ENCODE assay signal across 8 cellular contexts in the genomic region with DNA sequence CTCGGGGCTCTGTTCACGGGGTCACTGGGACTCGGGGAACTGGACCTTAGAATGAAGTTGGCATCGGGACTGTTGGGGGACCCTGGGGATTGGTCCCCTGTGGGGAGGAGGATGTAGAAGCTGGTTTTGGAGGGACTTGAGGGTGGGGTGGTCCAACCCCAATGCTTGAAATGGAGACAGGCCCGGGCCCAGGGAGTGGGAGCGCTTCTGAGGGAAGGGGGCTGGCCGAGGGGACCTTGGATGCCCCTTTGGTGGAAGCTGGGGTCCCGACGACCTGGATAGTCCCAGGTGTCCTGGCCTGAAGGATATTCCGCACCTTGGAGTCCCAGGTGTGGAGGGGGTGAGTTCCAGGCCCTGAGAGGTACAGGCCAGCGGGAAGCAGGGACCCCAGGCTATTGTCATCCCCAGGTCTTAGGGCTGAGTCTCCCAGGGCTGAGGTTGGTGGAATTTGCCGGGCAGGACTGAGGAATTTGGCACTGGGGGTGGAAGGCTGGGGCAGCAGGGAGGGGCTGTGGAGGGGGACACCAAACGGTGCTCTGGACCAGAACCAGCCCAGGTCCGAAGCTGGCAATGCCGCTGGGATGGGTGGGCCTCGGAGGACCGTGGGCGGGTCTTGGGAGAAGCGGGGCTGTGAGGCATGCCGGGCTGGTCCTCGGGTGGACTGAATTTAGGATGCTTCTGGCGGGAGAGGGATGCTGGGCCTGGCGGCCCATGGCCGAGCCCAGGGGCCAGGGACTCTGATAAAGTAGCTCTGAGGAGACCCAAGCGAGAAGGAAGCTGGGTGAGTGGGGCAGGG. TPM values are rescaled to one million over a fixed set of nuclear protein-coding genes. Genes with fewer than 3 reads are reported as not detected.
DNase-seq lines count a peak whose midpoint lies in the region; ATAC-seq and TF ChIP-seq lines count a peak whose summit lies in the region.

No MANE protein-coding gene starts in this region.

- no peaks in the 10 kb centered on the region for H3K9me3 Mint-ChIP-seq in activated T-cell treated with anti-CD3 and anti-CD28 coated beads, Interleukin-2, amount 50 U/mL, for 24 hours
- H3K9me3 Mint-ChIP-seq in WTC11, result no peaks in the 10 kb centered on the region; the same call in 1 of the 2 replicates
- H3K9me3 Mint-ChIP-seq in glutamatergic neuron (ENCODE audit: unreplicated experiment), result peaks cover 6% of the 10 kb centered on the region

- peaks cover 0 to 31% (median 22%) of the 10 kb centered on the region in 5 donors for H3K4me1 ChIP-seq in subcutaneous abdominal adipose tissue (ENCODE audit: control insufficient read depth in 5 of 5, insufficient read depth in 5 of 5, low read length in 5 of 5)
- H3K4me1 ChIP-seq in aorta (ENCODE audit: control insufficient read depth in 1 of 2, insufficient read depth in 2 of 2, low read length in 2 of 2), result peaks cover 0 to 2% of the 10 kb centered on the region in 2 donors

- 19 to 20% methylated on average over 25 of the region's 25 CpGs for WGBS in aorta, 2 donors

- no peak overlapping the region for H3K4me3 Mint-ChIP-seq in activated T-cell treated with anti-CD3 and anti-CD28 coated beads, Interleukin-2, amount 50 U/mL, for 24 hours
- peak overlapping the region; percentile 85 for H3K4me3 Mint-ChIP-seq in WTC11
- peak overlapping the region; percentile 94 for H3K4me3 Mint-ChIP-seq in glutamatergic neuron (ENCODE audit: unreplicated experiment)

- peak overlapping the region in 3 of 5 donors; percentile 30 to 68 (median 37) for H3K9ac ChIP-seq in subcutaneous abdominal adipose tissue (ENCODE audit: low read length in 5 of 5)

- ATAC-seq in WTC11 (no peak), aorta (ENCODE audit: low FRiP score) (no peak)

- POLR2A ChIA-PET in WTC11 (lab: Charles Lee), result interaction anchor here (0.6 to 1.2 kb wide), 3 partner anchors 17 to 110 kb away, joined by 3 read pairs; a partner anchor contains a TSS

- H3K27me3 Mint-ChIP-seq in activated T-cell treated with anti-CD3 and anti-CD28 coated beads, Interleukin-2, amount 50 U/mL, for 24 hours, result no peaks in the 10 kb centered on the region
- H3K27me3 Mint-ChIP-seq in WTC11 (ENCODE audit: low read depth) (no peaks in the 10 kb centered on the region), glutamatergic neuron (ENCODE audit: unreplicated experiment) (peaks cover 5% of the 10 kb centered on the region)

- H3K36me3 Mint-ChIP-seq in activated T-cell treated with anti-CD3 and anti-CD28 coated beads, Interleukin-2, amount 50 U/mL, for 24 hours (ENCODE audit: low read depth), result peaks cover 28% of the 10 kb centered on the region
- H3K36me3 Mint-ChIP-seq in WTC11, result peaks cover 18% of the 10 kb centered on the region
- H3K36me3 Mint-ChIP-seq in glutamatergic neuron (ENCODE audit: unreplicated experiment), result no peaks in the 10 kb centered on the region

- H3K36me3 ChIP-seq in subcutaneous abdominal adipose tissue (ENCODE audit: control insufficient read depth in 5 of 5, insufficient read depth in 5 of 5, low read length in 5 of 5) (peaks cover 3 to 34% (median 22%) of the 10 kb centered on the region in 5 donors), aorta (ENCODE audit: control insufficient read depth in 1 of 2, insufficient read depth in 2 of 2, low read length in 1 of 2) (peaks cover 0 to 2% of the 10 kb centered on the region in 2 donors)

- no peaks in the 10 kb centered on the region for H3K9me3 ChIP-seq in subcutaneous abdominal adipose tissue (ENCODE audit: control insufficient read depth in 5 of 5, low read length in 5 of 5)
- H3K9me3 ChIP-seq in aorta (ENCODE audit: control insufficient read depth, low read length), result no peaks in the 10 kb centered on the region

- DNase-seq in activated T-cell treated with anti-CD3 and anti-CD28 coated beads, Interleukin-2, amount 50 U/mL, for 24 hours, result no peak
- DNase-seq in activated T-cell treated with anti-CD3 and anti-CD28 coated beads for 4 hours (no peak), WTC11 (ENCODE audit: low spot score) (no peak), glutamatergic neuron (no peak), aorta (no peak), NCI-H748 treated with DMSO at 0.1 percent for 48 hours (lab: John Stamatoyannopoulos, UW) (no peak), erythroblast (lab: John Stamatoyannopoulos, UW) (no peak)

- CTCF ChIA-PET in WTC11 (lab: Charles Lee), result interaction anchor here (0.5 to 6.3 kb wide), 18 partner anchors 8 to 336 kb away, joined by 3 to 79 read pairs (median 4); a partner anchor contains a TSS

- peak overlapping the region in 2 of 5 donors; percentile 26 to 42 for H3K4me3 ChIP-seq in subcutaneous abdominal adipose tissue (ENCODE audit: low read depth in 1 of 5, low read length in 5 of 5)
- H3K4me3 ChIP-seq in aorta (ENCODE audit: low read length in 2 of 2), result peak overlapping the region in 1 of 2 donors; percentile 11

- TF ChIP-seq CTCF in WTC11 (IDR thresholded peaks at IDR 0.05), result no peak
- no peak for TF ChIP-seq CTCF in glutamatergic neuron (IDR thresholded peaks at IDR 0.05; ENCODE audit: partially characterized antibody, unreplicated experiment)

- no peak for TF ChIP-seq POLR2A in erythroblast (IDR thresholded peaks at IDR 0.05; ENCODE audit: low read length)

- H3K4me1 Mint-ChIP-seq in activated T-cell treated with anti-CD3 and anti-CD28 coated beads, Interleukin-2, amount 50 U/mL, for 24 hours (ENCODE audit: low read depth), result peaks cover 20% of the 10 kb centered on the region
- peaks cover 10% of the 10 kb centered on the region for H3K4me1 Mint-ChIP-seq in WTC11
- H3K4me1 Mint-ChIP-seq in glutamatergic neuron (ENCODE audit: low read depth, unreplicated experiment), result peaks cover 6% of the 10 kb centered on the region

- peak overlapping the region; percentile 53 for H3K27ac Mint-ChIP-seq in activated T-cell treated with anti-CD3 and anti-CD28 coated beads, Interleukin-2, amount 50 U/mL, for 24 hours
- peak overlapping the region; percentile 95 for H3K27ac Mint-ChIP-seq in WTC11
- peak overlapping the region; percentile 59 for H3K27ac Mint-ChIP-seq in glutamatergic neuron (ENCODE audit: unreplicated experiment)

- intact Hi-C loops in aorta (cut with DNase I), result no loop called here

- H3K27me3 ChIP-seq in subcutaneous abdominal adipose tissue (ENCODE audit: control insufficient read depth in 5 of 5, insufficient read depth in 4 of 5, low read length in 5 of 5) (no peaks in the 10 kb centered on the region), aorta (ENCODE audit: control insufficient read depth in 1 of 2, insufficient read depth in 2 of 2, low read length in 1 of 2) (no peaks in the 10 kb centered on the region)

- no peak overlapping the region for H3K27ac ChIP-seq in subcutaneous abdominal adipose tissue (ENCODE audit: low read depth, low read length)
- H3K27ac ChIP-seq in aorta (ENCODE audit: low read depth in 1 of 2, low read length in 2 of 2), result no peak overlapping the region

TF ChIP-seq in WTC11, 78 proteins besides CTCF, POLR2A, EP300 and RAD21:
- TF ChIP-seq IRF2 (CRISPR knock-in tag; IDR thresholded peaks at IDR 0.05; ENCODE audit: borderline replicate concordance, low read depth) (no peak), TEAD1 (CRISPR knock-in tag; IDR thresholded peaks at IDR 0.05) (0 out of 2 replicates have a peak, but pooled peaks have one; percentile 1)

RNA-seq across cellular contexts. Expression of a gene that starts 1.8 kb away (rescaled TPM):
- total RNA-seq in WTC11 (2021), result 111 to 116 TPM (median 115 TPM) in 3 replicates
- total RNA-seq in glutamatergic neuron (ENCODE audit: unreplicated experiment), result 118 TPM
- 10 to 100 TPM; 23.6 to 36.1 TPM for total RNA-seq in aorta
- 10 to 100 TPM; 15.4 to 47.9 TPM for polyA plus RNA-seq in aorta

RNA-seq across cellular contexts. Expression of a gene that starts 16.3 kb away (rescaled TPM):
- total RNA-seq in WTC11 (2021), result 34.8 to 39.8 TPM (median 38.8 TPM) in 3 replicates
- 47.9 TPM for total RNA-seq in glutamatergic neuron (ENCODE audit: unreplicated experiment)
- 10 to 100 TPM; 84.9 to 86.7 TPM for total RNA-seq in aorta
- 100 to 1,000 TPM in 1 of 2 donors, 10 to 100 TPM in 1; 78.5 to 181 TPM for polyA plus RNA-seq in aorta

RNA-seq across cellular contexts. Expression of a gene that starts 44.4 kb away (rescaled TPM):
- total RNA-seq in WTC11 (2021), result 0.35 to 0.62 TPM (median 0.57 TPM) in 3 replicates
- total RNA-seq in glutamatergic neuron (ENCODE audit: unreplicated experiment), result 0.27 TPM
- 1 to 10 TPM; 5.7 to 7.4 TPM for total RNA-seq in aorta
- polyA plus RNA-seq in aorta, result under 1 TPM; 0.61 to 0.63 TPM
